In genomic region chr22:33606495-33606894, GRCh38 we compare ENCODE assay signal across 15 cellular contexts.
A peak's percentile ranks its signal among the peaks of the same experiment; 100 is the strongest.
DNase-seq lines count a peak whose midpoint lies in the region; ATAC-seq and TF ChIP-seq lines count a peak whose summit lies in the region.
"Had no signal": no experiment of that assay in that cellular context is flagged by ENCODE, and none has a peak within 500 bp of the region (broad histone marks: within the 10 kb centered on the region; RNA-seq: fewer than 3 reads in every experiment).

No MANE protein-coding gene starts in this region.

- H3K27me3 ChIP-seq in WERI-Rb-1 (ENCODE audit: insufficient read depth, low read depth, severe bottlenecking) (no peaks in the 10 kb centered on the region), right atrium auricular region (no peaks in the 10 kb centered on the region), psoas muscle (ENCODE audit: insufficient read depth in 3 of 3, low read length in 2 of 3) (no peaks in the 10 kb centered on the region), dorsolateral prefrontal cortex (no peaks in the 10 kb centered on the region)
- H3K27me3 ChIP-seq: BE2C had no signal

- H3K27ac ChIP-seq in WERI-Rb-1 (peak overlapping the region; percentile 13), right atrium auricular region (peak overlapping the region; percentile 77 to 90), psoas muscle (no peak overlapping the region), dorsolateral prefrontal cortex (no peak overlapping the region)
- H3K27ac ChIP-seq: C4-2B, HL-60 had no signal

- DNase-seq in NCI-H82 (lab: John Stamatoyannopoulos, UW) (peak; percentile 83), WERI-Rb-1 (peak; percentile 63), right atrium auricular region (ENCODE audit: low spot score) (no peak), psoas muscle (no peak), GM03348 (ENCODE audit: low spot score) (no peak), COLO668 (lab: John Stamatoyannopoulos, UW; ENCODE audit: unreplicated experiment) (no peak), dorsolateral prefrontal cortex (no peak)
- DNase-seq: BE2C; CD4-positive, alpha-beta memory T cell; COR-L47; DND-41; GDM1 had no signal

- no peaks in the 10 kb centered on the region for H3K9me3 ChIP-seq in WERI-Rb-1 (ENCODE audit: severe bottlenecking)
- H3K9me3 ChIP-seq in right atrium auricular region: no peaks in the 10 kb centered on the region
- no peaks in the 10 kb centered on the region for H3K9me3 ChIP-seq in psoas muscle
- H3K9me3 ChIP-seq: BE2C had no signal

- no peak for TF ChIP-seq CTCF in WERI-Rb-1 (IDR thresholded peaks at IDR 0.05; ENCODE audit: low read depth, low read length)
- TF ChIP-seq CTCF in right atrium auricular region (IDR thresholded peaks at IDR 0.05): no peak
- TF ChIP-seq CTCF in psoas muscle (IDR thresholded peaks at IDR 0.05): no peak
- no peak for TF ChIP-seq CTCF in dorsolateral prefrontal cortex (IDR thresholded peaks at IDR 0.05 in 54 of 56, conservative IDR thresholded peaks at IDR 0.05 in 2 of 56; ENCODE audit: low read depth in 1 of 56, partially characterized antibody in 56 of 56)

- no peaks in the 10 kb centered on the region for H3K36me3 ChIP-seq in WERI-Rb-1
- peaks cover 5% of the 10 kb centered on the region for H3K36me3 ChIP-seq in right atrium auricular region
- H3K36me3 ChIP-seq in psoas muscle (ENCODE audit: insufficient read depth in 1 of 2, low read depth in 1 of 2): peaks cover 0 to 7% of the 10 kb centered on the region in 2 donors
- H3K36me3 ChIP-seq: BE2C had no signal

- ATAC-seq in psoas muscle: peak in 3 of 4 donors; percentile 33 to 65 (median 33)
- ATAC-seq: HCT116 had no signal

- H3K4me3 ChIP-seq in WERI-Rb-1 (ENCODE audit: low read depth, low read length) (no peak overlapping the region), right atrium auricular region (no peak overlapping the region), psoas muscle (no peak overlapping the region), dorsolateral prefrontal cortex (no peak overlapping the region)

- intact Hi-C loops in psoas muscle (cut with DNase I): no loop called here
- intact Hi-C loops in dorsolateral prefrontal cortex (cut with DNase I): no loop called here

- 87 to 97% (median 97%) methylated on average over 7 of the region's 7 CpGs for WGBS in psoas muscle, 3 donors

- H3K4me1 ChIP-seq in right atrium auricular region (peaks cover 0 to 7% of the 10 kb centered on the region in 2 donors), psoas muscle (no peaks in the 10 kb centered on the region)
- H3K4me1 ChIP-seq: BE2C had no signal

Comparison
In these comparisons a context has a peak if more than half of its experiments do, and no peak if none do; other contexts are left out.
1. DNase-seq: peak in NCI-H82 (single experiment) and WERI-Rb-1 (single experiment); none in right atrium auricular region (single experiment), psoas muscle (0 of 2), GM03348 (single experiment), COLO668 (single experiment) and dorsolateral prefrontal cortex (0 of 10).
2. H3K27ac ChIP-seq: peak in WERI-Rb-1 (single experiment) and right atrium auricular region (2 of 2); none in psoas muscle (single experiment) and dorsolateral prefrontal cortex (0 of 59).